Comparison of ENCODE assay signal across 5 cellular contexts in the genomic region with DNA sequence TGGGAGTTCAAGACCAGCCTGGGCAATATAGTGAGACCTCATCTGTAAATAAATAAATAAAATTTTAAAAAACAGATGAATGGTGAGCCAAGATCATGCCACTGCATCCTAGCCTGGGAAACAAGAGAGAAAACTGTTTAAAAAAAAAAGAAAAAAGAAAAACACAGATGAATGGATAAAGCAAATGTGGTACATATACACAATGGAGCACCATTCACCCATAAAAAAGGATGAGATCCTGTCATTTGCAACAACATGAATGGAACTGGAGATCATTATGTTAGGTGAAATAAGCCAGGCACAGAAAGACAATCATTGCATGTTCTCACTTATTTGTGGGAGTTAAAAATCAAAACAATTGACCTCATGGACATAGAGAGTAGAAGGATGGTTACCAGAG. TPM values are rescaled to one million over a fixed set of nuclear protein-coding genes. Genes with fewer than 3 reads are reported as not detected.
"Had no signal": no experiment of that assay in that cellular context is flagged by ENCODE, and none has a peak within 500 bp of the region (broad histone marks: within the 10 kb centered on the region; RNA-seq: fewer than 3 reads in every experiment).

No MANE protein-coding gene starts in this region.

RNA-seq across cellular contexts. Expression of a gene that starts 3.7 kb away (rescaled TPM):
- total RNA-seq: HT-29, HT1080, K562 had no signal
- polyA plus RNA-seq: K562 had no signal

RNA-seq across cellular contexts. Expression of a gene that starts 25.4 kb away (rescaled TPM):
- total RNA-seq: HepG2, HT-29, HT1080, IMR-90, K562 had no signal
- polyA plus RNA-seq: HepG2, IMR-90 had no signal
